1 cellular context compared by ENCODE assay signal in the genomic region with DNA sequence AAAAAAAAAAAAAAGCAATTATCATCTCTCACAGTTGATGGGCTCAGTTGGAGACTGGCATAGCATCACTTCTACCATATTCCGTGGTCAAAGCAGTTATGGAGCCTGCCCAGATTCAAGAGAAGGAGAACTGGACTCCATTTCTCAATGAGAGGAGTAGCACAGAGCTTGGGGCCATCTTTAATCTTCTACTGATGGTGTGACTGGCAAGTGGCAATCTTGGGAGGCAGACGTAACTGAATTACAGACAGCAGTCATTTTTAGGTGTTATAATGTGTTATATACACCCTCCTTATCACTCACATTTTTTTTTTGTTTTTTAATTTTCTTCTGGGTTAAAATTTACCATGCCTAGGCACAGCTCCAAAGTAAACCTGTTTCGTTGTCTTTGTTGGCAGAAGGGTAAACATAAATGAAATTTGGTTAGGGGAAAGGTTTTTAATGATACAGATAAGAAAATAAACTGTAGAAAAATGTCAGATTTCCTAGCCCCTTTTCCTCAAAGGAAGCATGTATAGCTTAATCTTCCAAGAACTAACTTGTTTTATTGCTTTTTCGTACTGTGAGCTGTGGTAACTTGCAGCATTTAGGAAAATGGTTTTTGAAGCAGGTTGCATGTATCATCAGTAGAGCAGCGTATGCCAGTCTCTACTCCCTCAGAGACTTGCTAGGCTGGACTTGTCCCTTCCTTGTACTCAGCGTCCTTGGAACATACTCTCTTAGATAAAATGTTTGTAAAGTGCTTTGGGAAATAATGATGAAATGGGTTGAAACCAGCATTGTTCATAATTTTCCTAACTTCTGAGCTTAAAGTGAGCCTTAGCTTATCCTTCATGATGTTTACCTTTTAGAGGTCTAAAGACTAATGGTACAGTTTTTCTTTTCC.
TF ChIP-seq lines count a peak whose summit lies in the region.

No MANE protein-coding gene starts in this region.

TF ChIP-seq in HepG2, 621 proteins besides CTCF, POLR2A, EP300 and RAD21:
- peak; percentile 58; the same call in 1 of the 2 replicates for TF ChIP-seq NFIC (IDR thresholded peaks at IDR 0.05; ENCODE audit: low read length)
- TF ChIP-seq RBM22 (optimal IDR thresholded peaks at IDR 0.05; ENCODE audit: low read length) = no peak
- no peak for TF ChIP-seq FOXP1 (IDR thresholded peaks at IDR 0.05)
- 0 out of 2 replicates have a peak, but pooled peaks have one; percentile 3 for TF ChIP-seq FOXP1 (CRISPR knock-in tag; IDR thresholded peaks at IDR 0.05)
- TF ChIP-seq, protein P1, sequence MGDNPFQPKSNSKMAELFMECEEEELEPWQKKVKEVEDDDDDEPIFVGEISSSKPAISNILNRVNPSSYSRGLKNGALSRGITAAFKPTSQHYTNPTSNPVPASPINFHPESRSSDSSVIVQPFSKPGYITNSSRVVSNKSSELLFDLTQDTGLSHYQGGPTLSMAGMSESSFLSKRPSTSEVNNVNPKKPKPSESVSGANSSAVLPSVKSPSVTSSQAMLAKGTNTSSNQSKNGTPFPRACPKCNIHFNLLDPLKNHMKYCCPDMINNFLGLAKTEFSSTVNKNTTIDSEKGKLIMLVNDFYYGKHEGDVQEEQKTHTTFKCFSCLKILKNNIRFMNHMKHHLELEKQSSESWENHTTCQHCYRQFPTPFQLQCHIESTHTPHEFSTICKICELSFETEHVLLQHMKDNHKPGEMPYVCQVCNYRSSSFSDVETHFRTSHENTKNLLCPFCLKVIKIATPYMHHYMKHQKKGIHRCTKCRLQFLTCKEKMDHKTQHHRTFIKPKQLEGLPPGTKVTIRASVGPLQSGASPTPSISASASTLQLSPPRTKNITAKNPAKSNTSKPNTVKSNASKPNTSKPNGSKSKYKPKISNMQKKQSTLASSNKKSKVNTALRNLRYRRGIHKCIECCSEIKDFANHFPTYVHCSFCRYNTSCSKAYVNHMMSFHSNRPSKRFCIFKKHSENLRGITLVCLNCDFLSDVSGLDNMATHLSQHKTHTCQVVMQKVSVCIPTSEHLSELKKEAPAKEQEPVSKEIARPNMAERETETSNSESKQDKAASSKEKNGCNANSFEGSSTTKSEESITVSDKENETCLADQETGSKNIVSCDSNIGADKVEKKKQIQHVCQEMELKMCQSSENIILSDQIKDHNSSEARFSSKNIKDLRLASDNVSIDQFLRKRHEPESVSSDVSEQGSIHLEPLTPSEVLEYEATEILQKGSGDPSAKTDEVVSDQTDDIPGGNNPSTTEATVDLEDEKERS (CRISPR knock-in tag; IDR thresholded peaks at IDR 0.05) = peak; percentile 43; the same call in 1 of the 2 replicates
- no peak for TF ChIP-seq AKNA (CRISPR knock-in tag; IDR thresholded peaks at IDR 0.05; ENCODE audit: borderline replicate concordance)
- TF ChIP-seq ZNF3 (CRISPR knock-in tag; IDR thresholded peaks at IDR 0.05) = peak; percentile 98
- 0 out of 2 replicates have a peak, but pooled peaks have one; percentile 25 for TF ChIP-seq FOXA3 (CRISPR knock-in tag; IDR thresholded peaks at IDR 0.05)
- TF ChIP-seq, protein P2, sequence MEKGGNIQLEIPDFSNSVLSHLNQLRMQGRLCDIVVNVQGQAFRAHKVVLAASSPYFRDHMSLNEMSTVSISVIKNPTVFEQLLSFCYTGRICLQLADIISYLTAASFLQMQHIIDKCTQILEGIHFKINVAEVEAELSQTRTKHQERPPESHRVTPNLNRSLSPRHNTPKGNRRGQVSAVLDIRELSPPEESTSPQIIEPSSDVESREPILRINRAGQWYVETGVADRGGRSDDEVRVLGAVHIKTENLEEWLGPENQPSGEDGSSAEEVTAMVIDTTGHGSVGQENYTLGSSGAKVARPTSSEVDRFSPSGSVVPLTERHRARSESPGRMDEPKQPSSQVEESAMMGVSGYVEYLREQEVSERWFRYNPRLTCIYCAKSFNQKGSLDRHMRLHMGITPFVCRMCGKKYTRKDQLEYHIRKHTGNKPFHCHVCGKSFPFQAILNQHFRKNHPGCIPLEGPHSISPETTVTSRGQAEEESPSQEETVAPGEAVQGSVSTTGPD (CRISPR knock-in tag; IDR thresholded peaks at IDR 0.05) = 0 out of 2 replicates have a peak, but pooled peaks have one; percentile 40
- TF ChIP-seq SOX6 (IDR thresholded peaks at IDR 0.05) = no peak
- peak; percentile 55; the same call in 1 of the 2 replicates for TF ChIP-seq SOX6 (CRISPR knock-in tag; IDR thresholded peaks at IDR 0.05)
- peak; percentile 80; the same call in 1 of the 2 replicates for TF ChIP-seq ZNF644 (CRISPR knock-in tag; IDR thresholded peaks at IDR 0.05; ENCODE audit: low read depth)
- TF ChIP-seq, protein P3, sequence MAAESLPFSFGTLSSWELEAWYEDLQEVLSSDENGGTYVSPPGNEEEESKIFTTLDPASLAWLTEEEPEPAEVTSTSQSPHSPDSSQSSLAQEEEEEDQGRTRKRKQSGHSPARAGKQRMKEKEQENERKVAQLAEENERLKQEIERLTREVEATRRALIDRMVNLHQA (CRISPR knock-in tag; IDR thresholded peaks at IDR 0.05) = peak; percentile 80; the same call in 1 of the 2 replicates
- peak; percentile 19; the same call in 1 of the 2 replicates for TF ChIP-seq FOSL2 (CRISPR knock-in tag; IDR thresholded peaks at IDR 0.05)
- TF ChIP-seq ISL2 (CRISPR knock-in tag; IDR thresholded peaks at IDR 0.05) = 0 out of 2 replicates have a peak, but pooled peaks have one; percentile 21
- TF ChIP-seq, protein P4, sequence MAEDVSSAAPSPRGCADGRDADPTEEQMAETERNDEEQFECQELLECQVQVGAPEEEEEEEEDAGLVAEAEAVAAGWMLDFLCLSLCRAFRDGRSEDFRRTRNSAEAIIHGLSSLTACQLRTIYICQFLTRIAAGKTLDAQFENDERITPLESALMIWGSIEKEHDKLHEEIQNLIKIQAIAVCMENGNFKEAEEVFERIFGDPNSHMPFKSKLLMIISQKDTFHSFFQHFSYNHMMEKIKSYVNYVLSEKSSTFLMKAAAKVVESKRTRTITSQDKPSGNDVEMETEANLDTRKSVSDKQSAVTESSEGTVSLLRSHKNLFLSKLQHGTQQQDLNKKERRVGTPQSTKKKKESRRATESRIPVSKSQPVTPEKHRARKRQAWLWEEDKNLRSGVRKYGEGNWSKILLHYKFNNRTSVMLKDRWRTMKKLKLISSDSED (CRISPR knock-in tag; IDR thresholded peaks at IDR 0.05) = no peak
- TF ChIP-seq GATAD2A (CRISPR knock-in tag; IDR thresholded peaks at IDR 0.05) = peak; percentile 73
- TF ChIP-seq CEBPG (CRISPR knock-in tag; IDR thresholded peaks at IDR 0.05) = peak; percentile 45; the same call in 1 of the 2 replicates
- 0 out of 2 replicates have a peak, but pooled peaks have one; percentile 39 for TF ChIP-seq DNMT3B (CRISPR knock-in tag; conservative IDR thresholded peaks at IDR 0.05)
- peak in 1 of 2 experiments; percentile 94; a peak in 2 of 4 replicates for TF ChIP-seq ATF4 (CRISPR knock-in tag; IDR thresholded peaks at IDR 0.05)
- no peak for TF ChIP-seq FUBP1 (CRISPR knock-in tag; IDR thresholded peaks at IDR 0.05; ENCODE audit: borderline replicate concordance)
- TF ChIP-seq NR2C2 (CRISPR knock-in tag; IDR thresholded peaks at IDR 0.05; ENCODE audit: borderline replicate concordance) = 0 out of 2 replicates have a peak, but pooled peaks have one; percentile 27
- no peak for TF ChIP-seq HDAC1 (CRISPR knock-in tag; IDR thresholded peaks at IDR 0.05)
- TF ChIP-seq SOX13 (IDR thresholded peaks at IDR 0.05) = no peak
- 0 out of 4 replicates have a peak, but pooled peaks of 1 of the 2 experiments have one; percentile 8 for TF ChIP-seq SOX13 (CRISPR knock-in tag; conservative IDR thresholded peaks at IDR 0.05 in 1 of 2, IDR thresholded peaks at IDR 0.05 in 1 of 2)
